7 cellular contexts compared by ENCODE assay signal in genomic region chr12:113659015-113659414, GRCh38.
"Had no signal": no experiment of that assay in that cellular context is flagged by ENCODE, and none has a peak within 500 bp of the region (broad histone marks: within the 10 kb centered on the region; RNA-seq: fewer than 3 reads in every experiment).

No MANE protein-coding gene starts in this region.

- H3K27ac ChIP-seq: HL-60 had no signal

- ATAC-seq: HepG2 had no signal

- H3K36me3 Mint-ChIP-seq: IgD-negative memory B cell had no signal

- FAIRE-seq: HepG2, HTR-8/SVneo had no signal

- DNase-seq: IMR-90, KBM-7, KG1 had no signal

- H3K4me3 Mint-ChIP-seq: IgD-negative memory B cell had no signal

- H3K4me1 Mint-ChIP-seq: IgD-negative memory B cell had no signal

- H3K27ac Mint-ChIP-seq: IgD-negative memory B cell had no signal
